Comparison of ENCODE assay signal across 8 cellular contexts in the genomic region with DNA sequence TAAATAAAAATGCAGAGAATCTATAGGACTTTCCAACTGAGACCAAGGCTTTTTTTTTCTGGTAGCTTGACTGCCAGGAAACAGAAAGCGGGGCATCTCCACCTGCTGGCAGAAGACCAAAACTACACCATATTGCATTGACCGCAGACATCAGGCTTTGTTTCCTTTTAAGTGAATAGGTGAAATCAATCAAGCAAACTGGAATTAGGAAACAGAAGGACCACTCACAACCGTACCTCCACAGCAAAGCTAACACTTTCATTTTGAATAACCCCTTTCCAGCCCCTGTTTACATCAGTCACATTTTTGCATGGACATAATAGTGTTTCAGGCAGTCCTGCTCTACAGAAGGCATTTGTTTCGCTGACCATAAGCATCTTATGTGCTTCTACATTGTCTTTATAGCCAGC.
DNase-seq lines count a peak whose midpoint lies in the region; ATAC-seq and TF ChIP-seq lines count a peak whose summit lies in the region.

No MANE protein-coding gene starts in this region.

- no peaks in the 10 kb centered on the region for H3K27me3 ChIP-seq in OCI-LY1 (ENCODE audit: insufficient read depth, low read length)
- H3K27me3 ChIP-seq in vagina: no peaks in the 10 kb centered on the region

- H3K9ac ChIP-seq in OCI-LY1 (ENCODE audit: low read length): no peak overlapping the region

- intact Hi-C loops in CD14-positive monocyte (cut with micrococcal nuclease): loop anchor here in 1 of 2 donors (5.0 kb wide), 1 partner anchor 1155 kb away; no protein-coding TSS in a partner anchor
- intact Hi-C loops in activated T-helper 1 cell treated with anti-CD3 and anti-CD28 coated beads, Interleukin-12 subunit alpha, Interleukin-12 subunit beta, Interleukin-2, Interleukin-4 antibody, amounts not matched to agents 30 ng/mL and 10 ng/mL and 1 ng/mL, durations not matched to agents 14 hours and 24 hours and 36 hours (cut with micrococcal nuclease): loop anchor here (1.0 to 5.0 kb wide), 4 partner anchors 136 to 1238 kb away; no protein-coding TSS in a partner anchor
- intact Hi-C loops in vagina (cut with DNase I): no loop called here

- H3K9me3 ChIP-seq in OCI-LY1 (ENCODE audit: low read length) (no peaks in the 10 kb centered on the region), vagina (no peaks in the 10 kb centered on the region)

- H3K4me2 ChIP-seq in OCI-LY1 (ENCODE audit: low read length): no peak overlapping the region

- ATAC-seq in GM18867 (IDR thresholded peaks at IDR 0.05; ENCODE audit: unreplicated experiment): peak; percentile 90
- ATAC-seq in HG03442 (IDR thresholded peaks at IDR 0.05; ENCODE audit: unreplicated experiment): peak; percentile 49

- H3K79me2 ChIP-seq in OCI-LY1 (ENCODE audit: insufficient read depth, low read length): no peaks in the 10 kb centered on the region

- peak; percentile 69 for TF ChIP-seq CTCF in CD14-positive monocyte (IDR thresholded peaks at IDR 0.05)
- TF ChIP-seq CTCF in OCI-LY1 (IDR thresholded peaks at IDR 0.05; ENCODE audit: low read length): peak; percentile 61
- TF ChIP-seq CTCF in vagina (IDR thresholded peaks at IDR 0.05): peak in 1 of 3 experiments; percentile 22

- H4K20me1 ChIP-seq in OCI-LY1 (ENCODE audit: insufficient read depth, low read length): no peaks in the 10 kb centered on the region

- peaks cover 0 to 2% (median 2%) of the 10 kb centered on the region in 3 donors for H3K27me3 Mint-ChIP-seq in CD14-positive monocyte (ENCODE audit: low read depth in 3 of 3)
- no peaks in the 10 kb centered on the region for H3K27me3 Mint-ChIP-seq in activated T-helper 1 cell treated with anti-CD3 and anti-CD28 coated beads, Interleukin-12 subunit alpha, Interleukin-12 subunit beta, Interleukin-2, Interleukin-4 antibody, amounts not matched to agents 30 ng/mL and 10 ng/mL and 1 ng/mL, durations not matched to agents 14 hours and 24 hours and 36 hours (ENCODE audit: insufficient read depth)

- H2AFZ ChIP-seq in OCI-LY1 (ENCODE audit: low read length): no peak overlapping the region

- H3K4me3 ChIP-seq in OCI-LY1 (ENCODE audit: low read depth, low read length, poor library complexity, severe bottlenecking) (no peak overlapping the region), skeletal muscle cell (ENCODE audit: low read depth, low read length) (no peak overlapping the region), vagina (no peak overlapping the region)

- H3K4me1 Mint-ChIP-seq in CD14-positive monocyte: no peaks in the 10 kb centered on the region
- H3K4me1 Mint-ChIP-seq in activated T-helper 1 cell treated with anti-CD3 and anti-CD28 coated beads, Interleukin-12 subunit alpha, Interleukin-12 subunit beta, Interleukin-2, Interleukin-4 antibody, amounts not matched to agents 30 ng/mL and 10 ng/mL and 1 ng/mL, durations not matched to agents 14 hours and 24 hours and 36 hours (ENCODE audit: low read depth): peaks cover 17% of the 10 kb centered on the region

- no peak for DNase-seq in CD14-positive monocyte (ENCODE audit: low spot score)
- peak; percentile 11 for DNase-seq in activated T-helper 1 cell treated with anti-CD3 and anti-CD28 coated beads, Interleukin-12 subunit alpha, Interleukin-12 subunit beta, Interleukin-2, Interleukin-4 antibody, amounts not matched to agents 30 ng/mL and 10 ng/mL and 1 ng/mL, durations not matched to agents 14 hours and 24 hours and 36 hours (ENCODE audit: low spot score)
- peak; percentile 14 for DNase-seq in glomerular endothelial cell (ENCODE audit: extremely low read depth, low read depth, low spot score)
- DNase-seq in skeletal muscle cell (ENCODE audit: low read depth): peak; percentile 13
- DNase-seq in vagina (ENCODE audit: extremely low spot score in 2 of 2): no peak

- no peak overlapping the region for H3K4me3 Mint-ChIP-seq in CD14-positive monocyte
- no peak overlapping the region for H3K4me3 Mint-ChIP-seq in activated T-helper 1 cell treated with anti-CD3 and anti-CD28 coated beads, Interleukin-12 subunit alpha, Interleukin-12 subunit beta, Interleukin-2, Interleukin-4 antibody, amounts not matched to agents 30 ng/mL and 10 ng/mL and 1 ng/mL, durations not matched to agents 14 hours and 24 hours and 36 hours

- H3K36me3 Mint-ChIP-seq in CD14-positive monocyte: no peaks in the 10 kb centered on the region
- peaks cover 2% of the 10 kb centered on the region for H3K36me3 Mint-ChIP-seq in activated T-helper 1 cell treated with anti-CD3 and anti-CD28 coated beads, Interleukin-12 subunit alpha, Interleukin-12 subunit beta, Interleukin-2, Interleukin-4 antibody, amounts not matched to agents 30 ng/mL and 10 ng/mL and 1 ng/mL, durations not matched to agents 14 hours and 24 hours and 36 hours (ENCODE audit: low read depth)

- H3K36me3 ChIP-seq in OCI-LY1 (ENCODE audit: insufficient read depth, low read length) (no peaks in the 10 kb centered on the region), vagina (no peaks in the 10 kb centered on the region)

- H3K9me3 Mint-ChIP-seq in CD14-positive monocyte: no peaks in the 10 kb centered on the region
- peaks cover 3% of the 10 kb centered on the region for H3K9me3 Mint-ChIP-seq in activated T-helper 1 cell treated with anti-CD3 and anti-CD28 coated beads, Interleukin-12 subunit alpha, Interleukin-12 subunit beta, Interleukin-2, Interleukin-4 antibody, amounts not matched to agents 30 ng/mL and 10 ng/mL and 1 ng/mL, durations not matched to agents 14 hours and 24 hours and 36 hours

- no peak overlapping the region for H3K27ac Mint-ChIP-seq in CD14-positive monocyte
- H3K27ac Mint-ChIP-seq in activated T-helper 1 cell treated with anti-CD3 and anti-CD28 coated beads, Interleukin-12 subunit alpha, Interleukin-12 subunit beta, Interleukin-2, Interleukin-4 antibody, amounts not matched to agents 30 ng/mL and 10 ng/mL and 1 ng/mL, durations not matched to agents 14 hours and 24 hours and 36 hours: no peak overlapping the region

- H3K27ac ChIP-seq in OCI-LY1 (ENCODE audit: low read depth, low read length, poor library complexity, severe bottlenecking) (no peak overlapping the region), vagina (no peak overlapping the region)

- H3K9me2 ChIP-seq in OCI-LY1 (ENCODE audit: low read depth, low read length): no peaks in the 10 kb centered on the region

- H3F3A ChIP-seq in OCI-LY1 (ENCODE audit: insufficient read depth, low read length): no peaks in the 10 kb centered on the region

- H3K4me1 ChIP-seq in OCI-LY1 (ENCODE audit: insufficient read depth, low read length, severe bottlenecking) (no peaks in the 10 kb centered on the region), vagina (no peaks in the 10 kb centered on the region)

- TF ChIP-seq POLR2A in vagina (IDR thresholded peaks at IDR 0.05): no peak

Comparison
In these comparisons a context has a peak if more than half of its experiments do, and no peak if none do; other contexts are left out.
1. DNase-seq: peak in activated T-helper 1 cell treated with anti-CD3 and anti-CD28 coated beads, Interleukin-12 subunit alpha, Interleukin-12 subunit beta, Interleukin-2, Interleukin-4 antibody, amounts not matched to agents 30 ng/mL and 10 ng/mL and 1 ng/mL, durations not matched to agents 14 hours and 24 hours and 36 hours (single experiment), glomerular endothelial cell (single experiment) and skeletal muscle cell (single experiment); none in CD14-positive monocyte (single experiment) and vagina (0 of 2).